1 cellular context compared by ENCODE assay signal in the genomic region with DNA sequence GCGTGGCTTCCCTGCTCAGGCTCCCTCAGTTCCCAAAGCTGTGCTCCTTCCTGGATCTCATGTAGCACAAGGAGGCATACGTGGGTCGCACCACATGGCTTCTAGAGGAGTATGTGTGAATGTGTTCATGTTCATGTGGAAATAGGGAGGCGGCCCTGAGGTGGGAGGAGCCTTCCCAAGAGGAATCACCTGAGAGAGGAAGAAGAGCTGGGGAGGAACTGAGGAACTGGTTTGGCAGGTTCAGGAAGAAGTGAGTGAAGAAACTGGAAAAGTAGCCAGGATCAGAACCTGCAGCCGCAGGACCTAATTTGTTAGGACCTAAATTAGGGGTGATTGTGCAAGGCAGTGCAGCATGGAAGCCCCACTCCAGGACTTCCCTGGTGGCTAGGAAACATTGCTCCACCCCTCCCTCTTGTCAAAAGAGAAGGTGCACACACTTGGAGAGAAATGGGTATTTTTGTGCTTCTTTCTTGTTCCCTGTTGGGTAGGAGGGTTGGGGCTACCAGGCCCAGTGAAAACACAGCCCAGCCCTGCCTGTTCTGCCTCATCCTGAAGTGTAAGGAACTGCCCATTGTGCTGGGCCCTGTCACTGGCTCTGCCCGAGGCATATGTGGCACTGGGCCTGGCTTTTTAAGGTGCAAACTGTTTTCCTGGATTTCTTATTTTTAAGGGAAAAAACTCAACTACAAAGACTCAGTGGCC.
TF ChIP-seq lines count a peak whose summit lies in the region.

No MANE protein-coding gene starts in this region.

TF ChIP-seq in liver, 16 proteins besides CTCF, POLR2A, EP300 and RAD21 (continued from another document):
- TF ChIP-seq, protein P1, sequence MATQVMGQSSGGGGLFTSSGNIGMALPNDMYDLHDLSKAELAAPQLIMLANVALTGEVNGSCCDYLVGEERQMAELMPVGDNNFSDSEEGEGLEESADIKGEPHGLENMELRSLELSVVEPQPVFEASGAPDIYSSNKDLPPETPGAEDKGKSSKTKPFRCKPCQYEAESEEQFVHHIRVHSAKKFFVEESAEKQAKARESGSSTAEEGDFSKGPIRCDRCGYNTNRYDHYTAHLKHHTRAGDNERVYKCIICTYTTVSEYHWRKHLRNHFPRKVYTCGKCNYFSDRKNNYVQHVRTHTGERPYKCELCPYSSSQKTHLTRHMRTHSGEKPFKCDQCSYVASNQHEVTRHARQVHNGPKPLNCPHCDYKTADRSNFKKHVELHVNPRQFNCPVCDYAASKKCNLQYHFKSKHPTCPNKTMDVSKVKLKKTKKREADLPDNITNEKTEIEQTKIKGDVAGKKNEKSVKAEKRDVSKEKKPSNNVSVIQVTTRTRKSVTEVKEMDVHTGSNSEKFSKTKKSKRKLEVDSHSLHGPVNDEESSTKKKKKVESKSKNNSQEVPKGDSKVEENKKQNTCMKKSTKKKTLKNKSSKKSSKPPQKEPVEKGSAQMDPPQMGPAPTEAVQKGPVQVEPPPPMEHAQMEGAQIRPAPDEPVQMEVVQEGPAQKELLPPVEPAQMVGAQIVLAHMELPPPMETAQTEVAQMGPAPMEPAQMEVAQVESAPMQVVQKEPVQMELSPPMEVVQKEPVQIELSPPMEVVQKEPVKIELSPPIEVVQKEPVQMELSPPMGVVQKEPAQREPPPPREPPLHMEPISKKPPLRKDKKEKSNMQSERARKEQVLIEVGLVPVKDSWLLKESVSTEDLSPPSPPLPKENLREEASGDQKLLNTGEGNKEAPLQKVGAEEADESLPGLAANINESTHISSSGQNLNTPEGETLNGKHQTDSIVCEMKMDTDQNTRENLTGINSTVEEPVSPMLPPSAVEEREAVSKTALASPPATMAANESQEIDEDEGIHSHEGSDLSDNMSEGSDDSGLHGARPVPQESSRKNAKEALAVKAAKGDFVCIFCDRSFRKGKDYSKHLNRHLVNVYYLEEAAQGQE (IDR thresholded peaks at IDR 0.05) = no peak
- TF ChIP-seq SP1 (IDR thresholded peaks at IDR 0.05) (no peak), GABPA (IDR thresholded peaks at IDR 0.05 in 1 of 2, conservative IDR thresholded peaks at IDR 0.05 in 1 of 2) (no peak), FOXA1 (IDR thresholded peaks at IDR 0.05) (no peak), FOXA2 (IDR thresholded peaks at IDR 0.05) (no peak), YY1 (IDR thresholded peaks at IDR 0.05) (no peak), EGR1 (IDR thresholded peaks at IDR 0.05; ENCODE audit: low read depth in 2 of 2) (no peak), RXRA (IDR thresholded peaks at IDR 0.05) (no peak), HNF4A (conservative IDR thresholded peaks at IDR 0.05) (no peak)
- TF ChIP-seq, protein P2, sequence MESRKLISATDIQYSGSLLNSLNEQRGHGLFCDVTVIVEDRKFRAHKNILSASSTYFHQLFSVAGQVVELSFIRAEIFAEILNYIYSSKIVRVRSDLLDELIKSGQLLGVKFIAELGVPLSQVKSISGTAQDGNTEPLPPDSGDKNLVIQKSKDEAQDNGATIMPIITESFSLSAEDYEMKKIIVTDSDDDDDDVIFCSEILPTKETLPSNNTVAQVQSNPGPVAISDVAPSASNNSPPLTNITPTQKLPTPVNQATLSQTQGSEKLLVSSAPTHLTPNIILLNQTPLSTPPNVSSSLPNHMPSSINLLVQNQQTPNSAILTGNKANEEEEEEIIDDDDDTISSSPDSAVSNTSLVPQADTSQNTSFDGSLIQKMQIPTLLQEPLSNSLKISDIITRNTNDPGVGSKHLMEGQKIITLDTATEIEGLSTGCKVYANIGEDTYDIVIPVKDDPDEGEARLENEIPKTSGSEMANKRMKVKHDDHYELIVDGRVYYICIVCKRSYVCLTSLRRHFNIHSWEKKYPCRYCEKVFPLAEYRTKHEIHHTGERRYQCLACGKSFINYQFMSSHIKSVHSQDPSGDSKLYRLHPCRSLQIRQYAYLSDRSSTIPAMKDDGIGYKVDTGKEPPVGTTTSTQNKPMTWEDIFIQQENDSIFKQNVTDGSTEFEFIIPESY (IDR thresholded peaks at IDR 0.05) = no peak
- TF ChIP-seq, protein P3, sequence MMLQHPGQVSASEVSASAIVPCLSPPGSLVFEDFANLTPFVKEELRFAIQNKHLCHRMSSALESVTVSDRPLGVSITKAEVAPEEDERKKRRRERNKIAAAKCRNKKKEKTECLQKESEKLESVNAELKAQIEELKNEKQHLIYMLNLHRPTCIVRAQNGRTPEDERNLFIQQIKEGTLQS (IDR thresholded peaks at IDR 0.05) = no peak
- TF ChIP-seq, protein P4, sequence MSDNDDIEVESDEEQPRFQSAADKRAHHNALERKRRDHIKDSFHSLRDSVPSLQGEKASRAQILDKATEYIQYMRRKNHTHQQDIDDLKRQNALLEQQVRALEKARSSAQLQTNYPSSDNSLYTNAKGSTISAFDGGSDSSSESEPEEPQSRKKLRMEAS (IDR thresholded peaks at IDR 0.05) = no peak
